15 cellular contexts compared by ENCODE assay signal in the genomic region with DNA sequence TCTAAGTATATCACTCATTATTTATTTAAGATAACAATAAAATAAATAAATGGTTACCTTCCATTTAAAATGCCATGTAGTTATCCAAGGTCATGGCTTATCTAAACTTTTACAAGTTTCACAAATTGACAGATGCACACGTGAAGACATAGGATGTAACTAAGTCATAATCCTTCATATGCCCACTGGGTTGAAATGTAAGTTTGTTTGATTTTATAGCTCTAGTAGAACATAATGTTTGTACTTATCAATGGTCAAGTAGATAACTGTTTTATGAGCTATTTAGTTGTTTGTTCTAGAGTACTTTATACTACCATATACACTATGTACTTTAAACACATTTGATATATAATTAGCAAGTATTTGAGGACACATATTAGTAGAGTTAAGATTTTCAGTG. TPM values are rescaled to one million over a fixed set of nuclear protein-coding genes. Genes with fewer than 3 reads are reported as not detected.
DNase-seq lines count a peak whose midpoint lies in the region; ATAC-seq, FAIRE-seq and TF ChIP-seq lines count a peak whose summit lies in the region.
"Had no signal": no experiment of that assay in that cellular context is flagged by ENCODE, and none has a peak within 500 bp of the region (broad histone marks: within the 10 kb centered on the region; RNA-seq: fewer than 3 reads in every experiment).

No MANE protein-coding gene starts in this region.

- H3K9me3 ChIP-seq in endothelial cell of umbilical vein (replicated peaks; ENCODE audit: control insufficient read depth, insufficient read depth, low read length) (no peaks in the 10 kb centered on the region), small intestine (ENCODE audit: control insufficient read depth, low read depth) (no peaks in the 10 kb centered on the region), heart left ventricle (no peaks in the 10 kb centered on the region)

- FAIRE-seq in D721Med (lab: Jason Lieb, UNC) (peak; percentile 38), endothelial cell of umbilical vein (lab: Jason Lieb, UNC) (peak; percentile 4), small intestine (lab: Jason Lieb, UNC) (peak; percentile 92)

- H3K36me3 ChIP-seq in endothelial cell of umbilical vein (ENCODE audit: control insufficient read depth in 2 of 2, extremely low read depth in 1 of 2, insufficient read depth in 2 of 2, low read length in 2 of 2): no peaks in the 10 kb centered on the region
- H3K36me3 ChIP-seq in small intestine (ENCODE audit: control insufficient read depth in 2 of 2, insufficient read depth in 2 of 2, low read length in 2 of 2): no peaks in the 10 kb centered on the region
- H3K36me3 ChIP-seq in heart left ventricle: peaks cover 0 to 7% (median 0%) of the 10 kb centered on the region in 9 donors

- H3K9ac ChIP-seq in endothelial cell of umbilical vein (replicated peaks; ENCODE audit: extremely low read depth, insufficient read depth, low read length): no peak overlapping the region
- H3K9ac ChIP-seq: BLaER1 treated with 17β-estradiol and CSF1 and Interleukin-3, amounts not matched to agents 10 nM and 100 nM had no signal

- POLR2A ChIA-PET in endothelial cell of umbilical vein (lab: Charles Lee): no interaction called here

- no peak for ATAC-seq in HG02970 (IDR thresholded peaks at IDR 0.05; ENCODE audit: low FRiP score, unreplicated experiment)
- no peak for ATAC-seq in Right ventricle myocardium inferior
- no peak for ATAC-seq in HG02678 (IDR thresholded peaks at IDR 0.05; ENCODE audit: unreplicated experiment)
- ATAC-seq in heart left ventricle: no peak
- ATAC-seq: CD8-positive, alpha-beta T cell had no signal

- TF ChIP-seq CTCF in D721Med (IDR thresholded peaks at IDR 0.05; ENCODE audit: insufficient read depth, missing control alignments): no peak
- no peak for TF ChIP-seq CTCF in LNCaP clone FGC (IDR thresholded peaks at IDR 0.05; ENCODE audit: control insufficient read depth, extremely low read depth, insufficient read depth)
- TF ChIP-seq CTCF in endothelial cell of umbilical vein (IDR thresholded peaks at IDR 0.05; ENCODE audit: extremely low read depth in 1 of 2, insufficient read depth in 1 of 2, low read depth in 1 of 2, low read length in 2 of 2): no peak
- no peak for TF ChIP-seq CTCF in heart left ventricle (IDR thresholded peaks at IDR 0.05)

- WGBS in small intestine, 3 donors: 13 to 62% (median 48%) methylated on average over 1 of the region's 1 CpG
- 78 to 89% (median 79%) methylated on average over 1 of the region's 1 CpG for WGBS in heart left ventricle, 4 donors

- no peak overlapping the region for H3K27ac ChIP-seq in endothelial cell of umbilical vein (ENCODE audit: insufficient read depth, low read depth, low read length)
- no peak overlapping the region for H3K27ac ChIP-seq in small intestine (ENCODE audit: low read depth in 1 of 2, low read length in 1 of 2)
- no peak overlapping the region for H3K27ac ChIP-seq in heart left ventricle
- H3K27ac ChIP-seq: BLaER1 treated with 17β-estradiol and CSF1 and Interleukin-3, amounts not matched to agents 10 nM and 100 nM; HL-60 had no signal

- dilution Hi-C loops in endothelial cell of umbilical vein (cut with MboI; ENCODE audit: extremely low pct_ligation_motif_present, low sequenced_read_pairs): no loop called here

- H3K9me1 ChIP-seq in endothelial cell of umbilical vein (replicated peaks; ENCODE audit: control insufficient read depth, extremely low read depth, insufficient read depth, low read length): no peaks in the 10 kb centered on the region

- no peaks in the 10 kb centered on the region for H3K4me1 ChIP-seq in endothelial cell of umbilical vein (ENCODE audit: control insufficient read depth, extremely low read depth, insufficient read depth, low read length)
- H3K4me1 ChIP-seq in small intestine (ENCODE audit: control insufficient read depth in 2 of 2, insufficient read depth in 1 of 2, low read depth in 1 of 2, low read length in 1 of 2): no peaks in the 10 kb centered on the region
- H3K4me1 ChIP-seq in heart left ventricle: no peaks in the 10 kb centered on the region
- H3K4me1 ChIP-seq: BLaER1 treated with 17β-estradiol and CSF1 and Interleukin-3, amounts not matched to agents 10 nM and 100 nM had no signal

- no peak for TF ChIP-seq POLR2A in endothelial cell of umbilical vein (IDR thresholded peaks at IDR 0.05; ENCODE audit: low read depth, low read length)
- TF ChIP-seq POLR2A in heart left ventricle (IDR thresholded peaks at IDR 0.05): no peak

- BruUV-seq in endothelial cell of umbilical vein (replicated peaks; lab: Mats Ljungman, UMichigan): no TSS peak

- H3K79me2 ChIP-seq in endothelial cell of umbilical vein (ENCODE audit: control insufficient read depth, insufficient read depth, low read length): no peaks in the 10 kb centered on the region

- intact Hi-C loops in endothelial cell of umbilical vein (cut with micrococcal nuclease) (no loop called here), Right ventricle myocardium inferior (cut with DNase I) (no loop called here), heart left ventricle (cut with DNase I) (no loop called here)

- CTCF ChIA-PET in endothelial cell of umbilical vein (lab: Charles Lee): interaction anchor here (0.6 to 1.6 kb wide), 3 partner anchors 10 to 58 kb away, joined by 3 read pairs; no protein-coding TSS in a partner anchor

- no peaks in the 10 kb centered on the region for H3K27me3 ChIP-seq in endothelial cell of umbilical vein (ENCODE audit: control insufficient read depth in 2 of 2, insufficient read depth in 2 of 2, low read length in 2 of 2)
- H3K27me3 ChIP-seq in small intestine (ENCODE audit: control insufficient read depth in 2 of 2, insufficient read depth in 2 of 2, low read length in 2 of 2): no peaks in the 10 kb centered on the region
- no peaks in the 10 kb centered on the region for H3K27me3 ChIP-seq in heart left ventricle
- H3K27me3 ChIP-seq: BLaER1 treated with 17β-estradiol and CSF1 and Interleukin-3, amounts not matched to agents 10 nM and 100 nM had no signal

- no peak overlapping the region for H3K4me2 ChIP-seq in endothelial cell of umbilical vein (ENCODE audit: insufficient read depth, low read length)
- H3K4me2 ChIP-seq: BLaER1 treated with 17β-estradiol and CSF1 and Interleukin-3, amounts not matched to agents 10 nM and 100 nM had no signal

- no peak overlapping the region for H2AFZ ChIP-seq in endothelial cell of umbilical vein (ENCODE audit: low read depth, low read length)

- DNase-seq in D721Med (ENCODE audit: insufficient read length, low spot score): no peak
- DNase-seq in LNCaP clone FGC (ENCODE audit: low read depth): peak; percentile 86
- DNase-seq in endothelial cell of umbilical vein (ENCODE audit: low read depth, low spot score): no peak
- peak; percentile 84 for DNase-seq in small intestine
- DNase-seq in Right ventricle myocardium inferior (ENCODE audit: missing footprints): no peak
- DNase-seq in heart left ventricle: no peak
- DNase-seq: 8988T; CD8-positive, alpha-beta T cell; GDM1; GOT3; H7 had no signal

- H4K20me1 ChIP-seq in endothelial cell of umbilical vein (replicated peaks; ENCODE audit: control insufficient read depth, extremely low read depth, insufficient read depth, low read length): no peaks in the 10 kb centered on the region
- H4K20me1 ChIP-seq: BLaER1 treated with 17β-estradiol and CSF1 and Interleukin-3, amounts not matched to agents 10 nM and 100 nM had no signal

- H3K4me3 ChIP-seq in LNCaP clone FGC (ENCODE audit: low read depth, low read length) (no peak overlapping the region), endothelial cell of umbilical vein (replicated peaks in 1 of 3; ENCODE audit: insufficient read depth in 1 of 3, low read depth in 1 of 3, low read length in 3 of 3) (no peak overlapping the region), small intestine (ENCODE audit: low read depth in 1 of 2, low read length in 2 of 2) (no peak overlapping the region), heart left ventricle (no peak overlapping the region)
- H3K4me3 ChIP-seq: BLaER1 treated with 17β-estradiol and CSF1 and Interleukin-3, amounts not matched to agents 10 nM and 100 nM had no signal

TF ChIP-seq in endothelial cell of umbilical vein, 7 proteins besides CTCF, POLR2A, EP300 and RAD21 (continues in another document):
- no peak for TF ChIP-seq POLR2AphosphoS5 (IDR thresholded peaks at IDR 0.05; ENCODE audit: insufficient read depth, low read depth, low read length)
- TF ChIP-seq GATA2 (IDR thresholded peaks at IDR 0.05; ENCODE audit: insufficient read depth, insufficient read length, low read depth, low read length): no peak
- no peak for TF ChIP-seq FOS (IDR thresholded peaks at IDR 0.05; ENCODE audit: borderline replicate concordance, insufficient read depth, low read length)
- TF ChIP-seq, protein P1, sequence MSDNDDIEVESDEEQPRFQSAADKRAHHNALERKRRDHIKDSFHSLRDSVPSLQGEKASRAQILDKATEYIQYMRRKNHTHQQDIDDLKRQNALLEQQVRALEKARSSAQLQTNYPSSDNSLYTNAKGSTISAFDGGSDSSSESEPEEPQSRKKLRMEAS (IDR thresholded peaks at IDR 0.05; ENCODE audit: insufficient read depth, insufficient read length): no peak

RNA-seq across cellular contexts. Expression of a gene that starts 43.0 kb away (rescaled TPM):
- 24.4 and 26.6 TPM in 2 replicates for total RNA-seq in endothelial cell of umbilical vein
- 5.0 and 5.3 TPM in 2 replicates for polyA plus RNA-seq in endothelial cell of umbilical vein
- 15.5 and 17.5 TPM in 2 replicates for polyA plus RNA-seq in endothelial cell of umbilical vein (2011; cell fraction: cytosol; rRNA removed)
- 21.0 and 31.7 TPM in 2 replicates for polyA plus RNA-seq in endothelial cell of umbilical vein (2011; cell fraction: nucleus; rRNA removed)
- 16.4 and 31.9 TPM in 2 replicates for polyA plus RNA-seq in endothelial cell of umbilical vein (2012)
- 4.0 and 6.2 TPM in 2 replicates for polyA minus RNA-seq in endothelial cell of umbilical vein
- polyA minus RNA-seq in endothelial cell of umbilical vein (2011; cell fraction: cytosol; rRNA and poly(A)+ RNA removed): 6.8 TPM
- polyA minus RNA-seq in endothelial cell of umbilical vein (2011; cell fraction: nucleus; rRNA and poly(A)+ RNA removed): 14.3 and 22.9 TPM in 2 replicates
- polyA plus RNA-seq in small intestine: 10 to 100 TPM; 10.5 to 21.0 (median 13.0) TPM
- 9.3 TPM for total RNA-seq in Right ventricle myocardium inferior
- 10 to 100 TPM in 5 of 9 donors, 1 to 10 TPM in 4; 2.0 to 17.2 (median 10.1) TPM for total RNA-seq in heart left ventricle
- polyA plus RNA-seq in heart left ventricle: 1 to 10 TPM; 5.8 to 6.4 TPM

RNA-seq across cellular contexts. Expression of a gene that starts 43.3 kb away (rescaled TPM):
- total RNA-seq in endothelial cell of umbilical vein: 6.1 and 7.1 TPM in 2 replicates
- polyA plus RNA-seq in endothelial cell of umbilical vein: 0.88 and 1.4 TPM in 2 replicates
- 2.2 and 2.4 TPM in 2 replicates for polyA plus RNA-seq in endothelial cell of umbilical vein (2011; cell fraction: cytosol; rRNA removed)
- 4.6 and 7.8 TPM in 2 replicates for polyA plus RNA-seq in endothelial cell of umbilical vein (2011; cell fraction: nucleus; rRNA removed)
- 3.3 and 4.7 TPM in 2 replicates for polyA plus RNA-seq in endothelial cell of umbilical vein (2012)
- 0.83 and 2.6 TPM in 2 replicates for polyA minus RNA-seq in endothelial cell of umbilical vein
- 1.1 TPM for polyA minus RNA-seq in endothelial cell of umbilical vein (2011; cell fraction: cytosol; rRNA and poly(A)+ RNA removed)
- 3.2 and 6.8 TPM in 2 replicates for polyA minus RNA-seq in endothelial cell of umbilical vein (2011; cell fraction: nucleus; rRNA and poly(A)+ RNA removed)
- 1 to 10 TPM; 1.1 to 2.7 (median 1.6) TPM for polyA plus RNA-seq in small intestine
- 9.0 TPM for total RNA-seq in Right ventricle myocardium inferior
- total RNA-seq in heart left ventricle: 10 to 100 TPM in 2 of 9 donors, 1 to 10 TPM in 7; 3.4 to 10.7 (median 7.9) TPM
- polyA plus RNA-seq in heart left ventricle: 1 to 10 TPM; 3.2 to 5.4 TPM

Comparison
In these comparisons a context has a peak if more than half of its experiments do, and no peak if none do; other contexts are left out.
1. DNase-seq: peak in LNCaP clone FGC (single experiment) and small intestine (single experiment); none in D721Med (single experiment), endothelial cell of umbilical vein (single experiment), Right ventricle myocardium inferior (single experiment) and heart left ventricle (0 of 5).